In genomic region chr4:112279882-112280315, GRCh38 we compare ENCODE assay signal across 10 cellular contexts. TPM values are rescaled to one million over a fixed set of nuclear protein-coding genes. Genes with fewer than 3 reads are reported as not detected.
DNase-seq lines count a peak whose midpoint lies in the region; ATAC-seq and TF ChIP-seq lines count a peak whose summit lies in the region.
"Had no signal": no experiment of that assay in that cellular context is flagged by ENCODE, and none has a peak within 500 bp of the region (broad histone marks: within the 10 kb centered on the region; RNA-seq: fewer than 3 reads in every experiment).

No MANE protein-coding gene starts in this region.

- peak overlapping the region; percentile 96 for H3K4me2 ChIP-seq in MM.1S (ENCODE audit: low read depth, low read length)

- peak; percentile 28 for ATAC-seq in GM21576 (IDR thresholded peaks at IDR 0.05; ENCODE audit: unreplicated experiment)
- no peak for ATAC-seq in GM21423 (IDR thresholded peaks at IDR 0.05; ENCODE audit: unreplicated experiment)
- ATAC-seq: activated CD8-positive, alpha-beta T cell treated with anti-CD3 and anti-CD28 coated beads, Interleukin-2, amount 10 ng/mL, durations not matched to agents 7 days and 5 days had no signal

- H3K27me3 ChIP-seq in MM.1S (replicated peaks; ENCODE audit: insufficient read depth, low read length) (no peaks in the 10 kb centered on the region), left ventricle myocardium inferior (ENCODE audit: low read depth) (no peaks in the 10 kb centered on the region), suprapubic skin (no peaks in the 10 kb centered on the region)

- intact Hi-C loops in left ventricle myocardium inferior (cut with micrococcal nuclease), result no loop called here

- no peaks in the 10 kb centered on the region for H3K9me2 ChIP-seq in MM.1S (replicated peaks; ENCODE audit: insufficient read depth, low read length)

- H3K4me3 ChIP-seq in GM12875 (ENCODE audit: low read depth, low read length) (peak overlapping the region; percentile 43), MM.1S (ENCODE audit: low read length) (peak overlapping the region; percentile 62), left ventricle myocardium inferior (peak overlapping the region; percentile 53), suprapubic skin (no peak overlapping the region)

- H3K79me2 ChIP-seq in MM.1S (ENCODE audit: low read length), result peaks cover 98% of the 10 kb centered on the region

- H3K4me1 ChIP-seq in MM.1S (ENCODE audit: low read length), result peaks cover 41% of the 10 kb centered on the region
- peaks cover 56% of the 10 kb centered on the region for H3K4me1 ChIP-seq in left ventricle myocardium inferior
- H3K4me1 ChIP-seq in suprapubic skin, result peaks cover 42% of the 10 kb centered on the region

- H4K20me1 ChIP-seq in MM.1S (ENCODE audit: insufficient read depth, low read length), result no peaks in the 10 kb centered on the region; the same call in none of the 2 replicates

- whole genome bisulfite sequencing in suprapubic skin, result 78% methylated on average over 7 of the region's 7 CpGs

- TF ChIP-seq CTCF in GM12875 (IDR thresholded peaks at IDR 0.05; ENCODE audit: borderline replicate concordance, insufficient read depth, low read depth, low read length) (no peak), MM.1S (IDR thresholded peaks at IDR 0.05; ENCODE audit: low read length) (no peak), left ventricle myocardium inferior (IDR thresholded peaks at IDR 0.05; ENCODE audit: borderline replicate concordance) (no peak), suprapubic skin (IDR thresholded peaks at IDR 0.05) (no peak)

- peak overlapping the region; percentile 46; the same call in 1 of the 2 replicates for H3K9ac ChIP-seq in MM.1S (ENCODE audit: low read length)

- H3K9me3 ChIP-seq in MM.1S (replicated peaks; ENCODE audit: insufficient read depth, low read length) (no peaks in the 10 kb centered on the region), left ventricle myocardium inferior (replicated peaks) (no peaks in the 10 kb centered on the region), suprapubic skin (no peaks in the 10 kb centered on the region)

- peak overlapping the region; percentile 29; the same call in 1 of the 2 replicates for H2AFZ ChIP-seq in MM.1S (ENCODE audit: low read length)

- no peak for DNase-seq in MM.1S
- no peak for DNase-seq in left ventricle myocardium inferior
- DNase-seq in suprapubic skin (ENCODE audit: low spot score in 2 of 2), result no peak
- no peak for DNase-seq in dermis blood vessel endothelial cell
- no peak for DNase-seq in activated CD4-positive, alpha-beta T cell treated with anti-CD3 and anti-CD28 coated beads for 48 hours
- DNase-seq: activated CD8-positive, alpha-beta T cell treated with anti-CD3 and anti-CD28 coated beads, Interleukin-2, amount 10 ng/mL, durations not matched to agents 7 days and 5 days; mesenchymal stem cell had no signal

- peaks cover 44% of the 10 kb centered on the region for H3F3A ChIP-seq in MM.1S (ENCODE audit: insufficient read depth, low read length)

- peak overlapping the region; percentile 64; the same call in 1 of the 2 replicates for H3K27ac ChIP-seq in MM.1S (ENCODE audit: low read length)
- H3K27ac ChIP-seq in left ventricle myocardium inferior (replicated peaks), result peak overlapping the region; percentile 85
- H3K27ac ChIP-seq in suprapubic skin, result no peak overlapping the region

- H3K36me3 ChIP-seq in MM.1S (replicated peaks; ENCODE audit: insufficient read depth, low read length) (peaks cover 9% of the 10 kb centered on the region; the same call in 1 of the 2 replicates), left ventricle myocardium inferior (peaks cover 3% of the 10 kb centered on the region), suprapubic skin (no peaks in the 10 kb centered on the region)

- no peak for TF ChIP-seq EP300 in suprapubic skin (IDR thresholded peaks at IDR 0.05)

- no peak for TF ChIP-seq POLR2A in suprapubic skin (IDR thresholded peaks at IDR 0.05)

RNA-seq across cellular contexts. Expression of gene TIFA, which starts 5.8 kb away (rescaled TPM):
- total RNA-seq in left ventricle myocardium inferior (16.1 TPM), suprapubic skin (10 to 100 TPM in 3 of 4 donors, 1 to 10 TPM in 1; 9.5 to 16.2 (median 12.4) TPM), dermis blood vessel endothelial cell (14.3 and 17.0 TPM in 2 replicates)

RNA-seq across cellular contexts. Expression of gene ALPK1, which starts 17.3 kb away (rescaled TPM):
- total RNA-seq in left ventricle myocardium inferior, result 3.1 TPM
- 10 to 100 TPM; 15.7 to 87.2 (median 24.2) TPM for total RNA-seq in suprapubic skin
- total RNA-seq in dermis blood vessel endothelial cell, result 4.0 and 4.4 TPM in 2 replicates

RNA-seq across cellular contexts. Expression of gene AP1AR, which starts 48.3 kb away (rescaled TPM):
- total RNA-seq in left ventricle myocardium inferior, result 9.6 TPM
- 10 to 100 TPM; 13.4 to 22.7 (median 15.6) TPM for total RNA-seq in suprapubic skin
- total RNA-seq in dermis blood vessel endothelial cell, result 37.7 and 39.3 TPM in 2 replicates
